Comparison of ENCODE assay signal across 9 cellular contexts in the genomic region with DNA sequence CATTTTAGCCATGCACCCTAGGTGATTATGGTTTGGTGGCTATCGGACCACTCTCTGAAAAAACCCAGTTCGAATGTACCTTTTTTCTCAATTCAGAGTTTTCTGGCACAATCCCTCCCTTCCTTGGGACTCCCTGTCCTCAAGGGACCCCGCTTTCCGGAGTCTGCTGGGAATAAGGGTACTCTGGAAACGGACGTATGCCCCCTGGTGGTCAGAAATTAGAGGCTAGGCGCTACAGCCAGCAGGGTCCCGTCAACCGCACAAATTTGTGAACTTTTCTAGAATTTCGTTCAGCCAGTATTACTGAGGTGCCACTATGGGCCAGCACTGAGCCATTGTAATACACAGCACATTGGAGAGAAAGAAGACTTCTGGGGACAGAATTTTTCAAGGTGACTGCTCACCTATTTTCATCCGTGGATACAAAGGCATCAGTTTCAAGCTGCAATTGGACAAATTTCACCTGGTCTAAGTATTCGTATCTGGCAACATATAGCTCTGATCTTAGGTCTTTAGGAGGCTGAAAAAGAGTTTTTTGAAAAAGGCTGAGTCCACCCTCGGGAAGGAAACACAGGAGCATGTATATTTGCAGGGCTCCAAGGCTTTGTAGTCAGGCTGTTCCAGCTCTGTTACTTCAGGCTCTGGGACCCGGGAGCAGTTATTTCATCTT. TPM values are rescaled to one million over a fixed set of nuclear protein-coding genes. Genes with fewer than 3 reads are reported as not detected.
A peak's percentile ranks its signal among the peaks of the same experiment; 100 is the strongest.
DNase-seq lines count a peak whose midpoint lies in the region; ATAC-seq and TF ChIP-seq lines count a peak whose summit lies in the region.
"Had no signal": no experiment of that assay in that cellular context is flagged by ENCODE, and none has a peak within 500 bp of the region (broad histone marks: within the 10 kb centered on the region; RNA-seq: fewer than 3 reads in every experiment).

No MANE protein-coding gene starts in this region.

- no peak for ATAC-seq in GM19397 (IDR thresholded peaks at IDR 0.05; ENCODE audit: unreplicated experiment)

- H3K4me1 ChIP-seq in Caco-2: peaks cover 10% of the 10 kb centered on the region; the same call in 1 of the 2 replicates

- H3K27me3 Mint-ChIP-seq in Caco-2 (ENCODE audit: insufficient read depth, unreplicated experiment): no peaks in the 10 kb centered on the region
- H3K27me3 Mint-ChIP-seq: activated naive CD8-positive, alpha-beta T cell had no signal

- 12 to 18% methylated on average over 14 of the region's 14 CpGs for WGBS in lower leg skin, 2 donors

- peak; percentile 91 to 97 for TF ChIP-seq CTCF in Caco-2 (IDR thresholded peaks at IDR 0.05; ENCODE audit: insufficient read depth in 1 of 2, low read depth in 1 of 2, low read length in 1 of 2, severe bottlenecking in 1 of 2, unreplicated experiment in 1 of 2)
- peak in 1 of 3 donors; percentile 79 for TF ChIP-seq CTCF in lower leg skin (IDR thresholded peaks at IDR 0.05)

- H3K4me1 Mint-ChIP-seq in Caco-2 (ENCODE audit: low read depth, unreplicated experiment): peaks cover 7% of the 10 kb centered on the region

- H3K9me3 Mint-ChIP-seq in Caco-2 (ENCODE audit: unreplicated experiment): no peaks in the 10 kb centered on the region

- H3K4me3 Mint-ChIP-seq in Caco-2 (ENCODE audit: unreplicated experiment): no peak overlapping the region
- H3K4me3 Mint-ChIP-seq: activated naive CD8-positive, alpha-beta T cell had no signal

- no peaks in the 10 kb centered on the region for H3K27me3 ChIP-seq in Caco-2 (replicated peaks; ENCODE audit: control insufficient read depth, insufficient read depth, low read length)

- H3K9me3 ChIP-seq in Caco-2: no peaks in the 10 kb centered on the region

- POLR2A ChIA-PET in Caco-2 (lab: Charles Lee): interaction anchor here (0.5 kb wide), 1 partner anchor 393 kb away, joined by 5 read pairs; no protein-coding TSS in a partner anchor
- POLR2A ChIA-PET in HEK293T (lab: Yijun Ruan, JAX): interaction anchor here (1.0 to 1.6 kb wide), 6 partner anchors 12 to 95 kb away, joined by 3 to 10 read pairs (median 4); no protein-coding TSS in a partner anchor

- H3K4me3 ChIP-seq in Caco-2 (ENCODE audit: low read depth, low read length) (no peak overlapping the region), lower leg skin (ENCODE audit: low read depth, poor library complexity, severe bottlenecking) (no peak overlapping the region)

- peak; percentile 86 to 92 for DNase-seq in Caco-2
- peak; percentile 78 for DNase-seq in HEK293T (ENCODE audit: extremely low spot score)
- DNase-seq in NCI-H526 (lab: John Stamatoyannopoulos, UW): peak; percentile 56 to 92
- DNase-seq in activated CD4-positive, alpha-beta T cell treated with anti-CD3 and anti-CD28 coated beads, Interleukin-2, amount 50 U/mL, for 1 hour: peak; percentile 68
- DNase-seq in dedifferentiated amniotic fluid mesenchymal stem cell (ENCODE audit: extremely low spot score): peak; percentile 88
- peak; percentile 75 to 96 for DNase-seq in lower leg skin (ENCODE audit: low spot score in 2 of 2)
- peak; percentile 43 to 70 (median 60) for DNase-seq in stimulated activated CD4-positive, alpha-beta T cell treated with anti-CD3 and anti-CD28 coated beads, TNF-alpha, amount 100 ng/mL, for 48 hours (ENCODE audit: low read depth in 3 of 3)

- H3K27ac Mint-ChIP-seq in Caco-2 (ENCODE audit: unreplicated experiment): no peak overlapping the region
- H3K27ac Mint-ChIP-seq: activated naive CD8-positive, alpha-beta T cell had no signal

- H3K36me3 ChIP-seq in Caco-2 (ENCODE audit: control insufficient read depth, insufficient read depth, low read length): no peaks in the 10 kb centered on the region

- BruUV-seq in Caco-2 (replicated peaks; lab: Mats Ljungman, UMichigan): no TSS peak

- intact Hi-C loops in Caco-2 (cut with micrococcal nuclease; ENCODE audit: unreplicated experiment): loop anchor here (1.0 to 5.0 kb wide), 2 partner anchors 37 to 71 kb away; partner anchors contain the start of gene MYO18A
- intact Hi-C loops in lower leg skin (cut with DNase I; ENCODE audit: low total_unique reads): loop anchor here (2.0 kb wide), 1 partner anchor 71 kb away; no protein-coding TSS in a partner anchor

- no peaks in the 10 kb centered on the region for H3K36me3 Mint-ChIP-seq in Caco-2 (ENCODE audit: insufficient read depth, unreplicated experiment)
- H3K36me3 Mint-ChIP-seq: activated naive CD8-positive, alpha-beta T cell had no signal

- no peak for TF ChIP-seq POLR2A in lower leg skin (IDR thresholded peaks at IDR 0.05)

- CTCF ChIA-PET in Caco-2 (lab: Charles Lee): interaction anchor here (0.6 to 4.8 kb wide), 12 partner anchors 11 to 103 kb away, joined by 3 to 49 read pairs (median 4); partner anchors contain the start of gene MYO18A
- CTCF ChIA-PET in HEK293T (lab: Yijun Ruan, JAX): interaction anchor here (0.6 to 3.2 kb wide), 25 partner anchors 12 to 479 kb away, joined by 3 to 40 read pairs (median 4); partner anchors contain the start of genes ANKRD13B and MYO18A

TF ChIP-seq in HEK293T, 16 proteins besides CTCF, POLR2A, EP300 and RAD21:
- no peak for TF ChIP-seq NFRKB (IDR thresholded peaks at IDR 0.05)

RNA-seq across cellular contexts. Expression of gene CRYBA1, which starts 27.1 kb away (rescaled TPM):
- total RNA-seq in Caco-2 (2022): not detected in 2 replicates
- not detected for total RNA-seq in lower leg skin

RNA-seq across cellular contexts. Expression of gene MYO18A, which starts 39.3 kb away (rescaled TPM):
- total RNA-seq in Caco-2 (2022) (47.1 and 55.5 TPM in 2 replicates), lower leg skin (100 to 1,000 TPM in 1 of 4 donors, 10 to 100 TPM in 3; 87.3 to 123 (median 94.0) TPM)
